Comparison of ENCODE assay signal across 10 cellular contexts in the genomic region with DNA sequence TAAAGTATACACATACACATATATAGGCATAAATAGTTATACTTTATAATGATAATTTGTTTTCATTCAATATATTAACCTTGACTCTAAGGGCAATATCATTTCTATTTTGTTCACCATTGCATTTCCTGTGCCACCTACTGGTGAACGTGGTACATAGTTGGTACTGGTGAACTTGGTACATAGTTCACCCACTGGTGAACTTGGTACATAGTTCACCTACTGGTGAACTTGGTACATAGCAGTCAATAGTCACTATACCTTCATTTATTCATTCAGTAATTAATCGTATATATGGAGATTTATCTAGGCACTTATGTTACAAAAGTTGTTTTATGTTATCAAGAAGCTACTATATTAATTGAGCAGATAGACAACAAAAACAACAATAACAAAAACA.
DNase-seq lines count a peak whose midpoint lies in the region; ATAC-seq and TF ChIP-seq lines count a peak whose summit lies in the region.
"Had no signal": no experiment of that assay in that cellular context is flagged by ENCODE, and none has a peak within 500 bp of the region (broad histone marks: within the 10 kb centered on the region; RNA-seq: fewer than 3 reads in every experiment).

No MANE protein-coding gene starts in this region.

- H3K4me2 ChIP-seq in mesenchymal stem cell (ENCODE audit: low read length, poor library complexity, severe bottlenecking): no peak overlapping the region

- no peak overlapping the region for H4K8ac ChIP-seq in mesenchymal stem cell (ENCODE audit: low read length)

- no peak overlapping the region for H4K91ac ChIP-seq in mesenchymal stem cell (ENCODE audit: low read length)

- TF ChIP-seq CTCF in RWPE1 (conservative IDR thresholded peaks at IDR 0.05; ENCODE audit: low read depth): no peak

- H3K27me3 ChIP-seq in mesenchymal stem cell (ENCODE audit: control insufficient read depth in 1 of 2, insufficient read depth in 1 of 2, low read length in 2 of 2): no peaks in the 10 kb centered on the region

- WGBS in mesenchymal stem cell: 10% methylated on average over 1 of the region's 2 CpGs

- H3K9ac ChIP-seq in mesenchymal stem cell (ENCODE audit: low read length): no peak overlapping the region

- POLR2A ChIA-PET in RWPE1 (lab: Yijun Ruan, JAX; ENCODE audit: low non-redundant PET): no interaction called here

- no peak overlapping the region for H2BK120ac ChIP-seq in mesenchymal stem cell (ENCODE audit: low read depth, low read length)

- H3K79me1 ChIP-seq in mesenchymal stem cell (replicated peaks; ENCODE audit: low read length, poor library complexity, severe bottlenecking): no peaks in the 10 kb centered on the region

- H2AFZ ChIP-seq in mesenchymal stem cell (ENCODE audit: low read depth, low read length): no peak overlapping the region

- H3K27ac ChIP-seq in mesenchymal stem cell (ENCODE audit: low read length, poor library complexity, severe bottlenecking): no peak overlapping the region
- no peak overlapping the region for H3K27ac ChIP-seq in RWPE1
- H3K27ac ChIP-seq: coronary artery had no signal

- H2BK12ac ChIP-seq in mesenchymal stem cell (ENCODE audit: low read length in 2 of 2): no peak overlapping the region

- H3K9me3 ChIP-seq in mesenchymal stem cell (ENCODE audit: control insufficient read depth, low read length): no peaks in the 10 kb centered on the region

- no peaks in the 10 kb centered on the region for H3K36me3 ChIP-seq in mesenchymal stem cell (ENCODE audit: control insufficient read depth in 1 of 2, insufficient read depth in 2 of 2, low read depth in 1 of 2, low read length in 2 of 2)

- no peaks in the 10 kb centered on the region for H3K4me1 ChIP-seq in mesenchymal stem cell (ENCODE audit: control insufficient read depth, insufficient read depth, low read depth, low read length)

- H3K23ac ChIP-seq in mesenchymal stem cell (ENCODE audit: low read length in 2 of 2): no peak overlapping the region

- H3K4ac ChIP-seq in mesenchymal stem cell (ENCODE audit: low read depth in 1 of 2, low read length in 2 of 2): no peak overlapping the region

- peak; percentile 94 for ATAC-seq in GM18858 (IDR thresholded peaks at IDR 0.05; ENCODE audit: unreplicated experiment)
- peak; percentile 87 for ATAC-seq in HG02885 (IDR thresholded peaks at IDR 0.05; ENCODE audit: poor library complexity, unreplicated experiment)

- no peak overlapping the region for H3K4me3 ChIP-seq in mesenchymal stem cell (ENCODE audit: insufficient read depth in 1 of 2, low read depth in 1 of 2, low read length in 2 of 2)
- H3K4me3 ChIP-seq: coronary artery had no signal

- CTCF ChIA-PET in RWPE1 (lab: Yijun Ruan, JAX): no interaction called here

- no peak overlapping the region for H2BK5ac ChIP-seq in mesenchymal stem cell (ENCODE audit: low read depth, low read length, poor library complexity, severe bottlenecking)

- H3K18ac ChIP-seq in mesenchymal stem cell (ENCODE audit: low read depth in 1 of 2, low read length in 2 of 2): no peak overlapping the region

- no peak overlapping the region for H2BK15ac ChIP-seq in mesenchymal stem cell (ENCODE audit: low read depth, poor library complexity, severe bottlenecking)

- no peak overlapping the region for H2AK5ac ChIP-seq in mesenchymal stem cell (ENCODE audit: low read length, severe bottlenecking)

- DNase-seq in OCI-M1 (lab: John Stamatoyannopoulos, UW): peak; percentile 29
- peak; percentile 6 for DNase-seq in mesenchymal stem cell
- DNase-seq in NCI-H2029 treated with DMSO at 0.1 percent for 48 hours (lab: John Stamatoyannopoulos, UW): no peak
- DNase-seq in RWPE1 (ENCODE audit: low spot score): no peak
- no peak for DNase-seq in GF-D8 (lab: John Stamatoyannopoulos, UW)
- no peak for DNase-seq in NCI-H2171 (lab: John Stamatoyannopoulos, UW)
- DNase-seq: GOT3 had no signal

- H3K14ac ChIP-seq in mesenchymal stem cell (ENCODE audit: low read length in 2 of 2): no peak overlapping the region

Comparison
In these comparisons a context has a peak if more than half of its experiments do, and no peak if none do; other contexts are left out.
1. DNase-seq: peak in OCI-M1 (single experiment) and mesenchymal stem cell (single experiment); none in NCI-H2029 treated with DMSO at 0.1 percent for 48 hours (single experiment), RWPE1 (single experiment), GF-D8 (single experiment) and NCI-H2171 (single experiment).